ENCODE assay signal across 20 cellular contexts in the genomic region with DNA sequence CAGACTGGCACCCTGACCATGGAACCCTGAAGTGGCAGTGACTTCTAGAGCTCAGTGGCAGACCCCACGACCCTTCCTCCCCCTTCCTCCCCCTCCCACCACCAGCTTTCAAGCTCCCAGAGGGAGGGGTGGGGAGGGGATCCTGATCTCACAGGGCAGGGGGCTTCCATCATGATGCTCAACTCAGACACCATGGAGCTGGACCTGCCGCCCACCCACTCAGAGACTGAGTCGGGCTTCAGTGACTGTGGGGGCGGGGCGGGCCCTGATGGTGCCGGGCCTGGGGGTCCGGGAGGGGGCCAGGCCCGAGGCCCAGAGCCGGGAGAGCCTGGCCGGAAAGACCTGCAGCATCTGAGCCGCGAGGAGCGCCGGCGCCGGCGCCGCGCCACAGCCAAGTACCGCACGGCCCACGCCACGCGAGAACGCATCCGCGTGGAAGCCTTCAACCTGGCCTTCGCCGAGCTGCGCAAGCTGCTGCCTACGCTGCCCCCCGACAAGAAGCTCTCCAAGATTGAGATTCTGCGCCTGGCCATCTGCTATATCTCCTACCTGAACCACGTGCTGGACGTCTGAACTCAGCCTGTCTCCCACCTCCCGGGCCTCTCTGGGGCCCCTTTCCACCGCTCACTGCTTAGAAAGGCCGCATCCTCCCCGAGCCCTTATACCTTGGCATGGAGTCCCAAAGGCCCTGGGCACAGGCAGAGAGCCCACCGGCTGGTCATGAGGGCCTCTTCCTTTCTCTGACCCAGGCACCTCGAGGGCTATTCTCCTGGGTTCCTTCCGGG. TPM values are rescaled to one million over a fixed set of nuclear protein-coding genes. Genes with fewer than 3 reads are reported as not detected.
A peak's percentile ranks its signal among the peaks of the same experiment; 100 is the strongest.
DNase-seq lines count a peak whose midpoint lies in the region; ATAC-seq and TF ChIP-seq lines count a peak whose summit lies in the region.
"Had no signal": no experiment of that assay in that cellular context is flagged by ENCODE, and none has a peak within 500 bp of the region (broad histone marks: within the 10 kb centered on the region; RNA-seq: fewer than 3 reads in every experiment).

No MANE protein-coding gene starts in this region.

- H3K36me3 Mint-ChIP-seq in activated CD8-positive, alpha-beta memory T cell treated with anti-CD3 and anti-CD28 coated beads, Interleukin-2, amount 10 ng/mL, durations not matched to agents 7 days and 5 days: no peaks in the 10 kb centered on the region
- no peaks in the 10 kb centered on the region for H3K36me3 Mint-ChIP-seq in type B pancreatic cell
- H3K36me3 Mint-ChIP-seq: CD4-positive, alpha-beta memory T cell had no signal

- H3K4me3 ChIP-seq in WERI-Rb-1 (ENCODE audit: low read depth, low read length) (no peak overlapping the region), brain microvascular endothelial cell (ENCODE audit: low read depth, low read length) (no peak overlapping the region)
- H3K4me3 ChIP-seq: BLaER1 treated with 17β-estradiol and CSF1 and Interleukin-3, amounts not matched to agents 10 nM and 100 nM had no signal

- H3K27me3 ChIP-seq in WERI-Rb-1 (ENCODE audit: insufficient read depth, low read depth, severe bottlenecking): no peaks in the 10 kb centered on the region
- H3K27me3 ChIP-seq in brain microvascular endothelial cell (replicated peaks): no peaks in the 10 kb centered on the region
- H3K27me3 ChIP-seq: BLaER1 treated with 17β-estradiol and CSF1 and Interleukin-3, amounts not matched to agents 10 nM and 100 nM had no signal

- H3K9me3 ChIP-seq in WERI-Rb-1 (ENCODE audit: severe bottlenecking): no peaks in the 10 kb centered on the region
- H3K9me3 ChIP-seq: BLaER1 treated with 17β-estradiol and CSF1 and Interleukin-3, amounts not matched to agents 10 nM and 100 nM had no signal

- H3K36me3 ChIP-seq in WERI-Rb-1 (peaks cover 8% of the 10 kb centered on the region), brain microvascular endothelial cell (replicated peaks) (no peaks in the 10 kb centered on the region)
- H3K36me3 ChIP-seq: BLaER1 treated with 17β-estradiol and CSF1 and Interleukin-3, amounts not matched to agents 10 nM and 100 nM had no signal

- no peak for ATAC-seq in activated CD8-positive, alpha-beta memory T cell treated with anti-CD3 and anti-CD28 coated beads, Interleukin-2, amount 10 ng/mL, durations not matched to agents 7 days and 5 days

- H3K4me1 Mint-ChIP-seq in activated CD8-positive, alpha-beta memory T cell treated with anti-CD3 and anti-CD28 coated beads, Interleukin-2, amount 10 ng/mL, durations not matched to agents 7 days and 5 days: peaks cover 6% of the 10 kb centered on the region
- peaks cover 18% of the 10 kb centered on the region for H3K4me1 Mint-ChIP-seq in type B pancreatic cell (ENCODE audit: unreplicated experiment)

- DNase-seq in activated CD8-positive, alpha-beta memory T cell treated with anti-CD3 and anti-CD28 coated beads, Interleukin-2, amount 10 ng/mL, durations not matched to agents 7 days and 5 days: peak; percentile 19
- DNase-seq in activated CD8-positive, alpha-beta memory T cell treated with anti-CD3 and anti-CD28 coated beads, Interleukin-2, amount 50 U/mL, for 48 hours: no peak
- DNase-seq in WERI-Rb-1 (peak; percentile 65), left kidney (ENCODE audit: low read depth, low spot score) (peak; percentile 19), type B pancreatic cell (ENCODE audit: extremely low spot score, unreplicated experiment) (peak; percentile 60), brain microvascular endothelial cell (no peak), GM13977 (ENCODE audit: low spot score) (no peak)
- DNase-seq in activated T-cell treated with anti-CD3 and anti-CD28 coated beads, Interleukin-2, amount 50 U/mL, for 48 hours: no peak
- DNase-seq: 8988T; CD4-positive, alpha-beta memory T cell; DMS53; GDM1; Kasumi-1; NCI-H1417; NCI-H187; NCI-H2107; NCI-H774; OCI-M1 had no signal

- H3K4me3 Mint-ChIP-seq in activated CD8-positive, alpha-beta memory T cell treated with anti-CD3 and anti-CD28 coated beads, Interleukin-2, amount 10 ng/mL, durations not matched to agents 7 days and 5 days: no peak overlapping the region
- H3K4me3 Mint-ChIP-seq in type B pancreatic cell: no peak overlapping the region
- H3K4me3 Mint-ChIP-seq: CD4-positive, alpha-beta memory T cell had no signal

- H3K27me3 Mint-ChIP-seq in activated CD8-positive, alpha-beta memory T cell treated with anti-CD3 and anti-CD28 coated beads, Interleukin-2, amount 10 ng/mL, durations not matched to agents 7 days and 5 days: no peaks in the 10 kb centered on the region
- peaks cover 17% of the 10 kb centered on the region for H3K27me3 Mint-ChIP-seq in type B pancreatic cell
- H3K27me3 Mint-ChIP-seq: CD4-positive, alpha-beta memory T cell had no signal

- H3K27ac Mint-ChIP-seq in activated CD8-positive, alpha-beta memory T cell treated with anti-CD3 and anti-CD28 coated beads, Interleukin-2, amount 10 ng/mL, durations not matched to agents 7 days and 5 days: no peak overlapping the region
- H3K27ac Mint-ChIP-seq in type B pancreatic cell: no peak overlapping the region
- H3K27ac Mint-ChIP-seq: CD4-positive, alpha-beta memory T cell had no signal

- H3K27ac ChIP-seq in WERI-Rb-1 (peak overlapping the region; percentile 65), brain microvascular endothelial cell (no peak overlapping the region)

- no peak for TF ChIP-seq CTCF in WERI-Rb-1 (IDR thresholded peaks at IDR 0.05; ENCODE audit: low read depth, low read length)
- TF ChIP-seq CTCF in type B pancreatic cell (conservative IDR thresholded peaks at IDR 0.05): no peak
- no peak for TF ChIP-seq CTCF in brain microvascular endothelial cell (IDR thresholded peaks at IDR 0.05; ENCODE audit: low read depth, low read length, missing control alignments)
- no peak for TF ChIP-seq CTCF in GM13977 (IDR thresholded peaks at IDR 0.05; ENCODE audit: extremely low read depth, insufficient read depth, missing control alignments)

- CTCF ChIA-PET in activated CD8-positive, alpha-beta memory T cell treated with anti-CD3 and anti-CD28 coated beads, Interleukin-2, amount 10 ng/mL, durations not matched to agents 7 days and 5 days (lab: Charles Lee): interaction anchor here (0.6 to 1.6 kb wide), 5 partner anchors 17 to 269 kb away, joined by 3 to 4 read pairs (median 3); a partner anchor contains a TSS

- H3K9me3 Mint-ChIP-seq in activated CD8-positive, alpha-beta memory T cell treated with anti-CD3 and anti-CD28 coated beads, Interleukin-2, amount 10 ng/mL, durations not matched to agents 7 days and 5 days (ENCODE audit: low read depth): no peaks in the 10 kb centered on the region
- no peaks in the 10 kb centered on the region for H3K9me3 Mint-ChIP-seq in type B pancreatic cell

- in situ Hi-C loops in brain microvascular endothelial cell (cut with HindIII; ENCODE audit: low pct_ligation_motif_present, low sequenced_read_pairs) (no loop called here), GM13977 (cut with MboI; ENCODE audit: low pct_unique_long_range_greater_than_20kb, low sequenced_read_pairs, unreplicated experiment) (no loop called here)

RNA-seq across cellular contexts. Expression of a gene that starts 3.9 kb away (rescaled TPM):
- total RNA-seq in activated CD8-positive, alpha-beta memory T cell treated with anti-CD3 and anti-CD28 coated beads, Interleukin-2, amount 10 ng/mL, durations not matched to agents 7 days and 5 days: under 1 TPM; 0.35 to 0.44 TPM
- total RNA-seq in type B pancreatic cell (ENCODE audit: low replicate concordance): 0.48 and 2.2 TPM in 2 replicates
- total RNA-seq: SK-MEL-5 had no signal

RNA-seq across cellular contexts. Expression of a gene that starts 27.6 kb away (rescaled TPM):
- total RNA-seq in activated CD8-positive, alpha-beta memory T cell treated with anti-CD3 and anti-CD28 coated beads, Interleukin-2, amount 10 ng/mL, durations not matched to agents 7 days and 5 days: 10 to 100 TPM; 59.8 to 61.8 TPM
- total RNA-seq in type B pancreatic cell (ENCODE audit: low replicate concordance): 103 and 104 TPM in 2 replicates

RNA-seq across cellular contexts. Expression of a gene that starts 27.7 kb away (rescaled TPM):
- 100 to 1,000 TPM; 138 to 139 TPM for total RNA-seq in activated CD8-positive, alpha-beta memory T cell treated with anti-CD3 and anti-CD28 coated beads, Interleukin-2, amount 10 ng/mL, durations not matched to agents 7 days and 5 days
- 174 and 226 TPM in 2 replicates for total RNA-seq in type B pancreatic cell (ENCODE audit: low replicate concordance)

RNA-seq across cellular contexts. Expression of a gene that starts 29.6 kb away (rescaled TPM):
- not detected for total RNA-seq in activated CD8-positive, alpha-beta memory T cell treated with anti-CD3 and anti-CD28 coated beads, Interleukin-2, amount 10 ng/mL, durations not matched to agents 7 days and 5 days
- 19.8 and 67.3 TPM in 2 replicates for total RNA-seq in type B pancreatic cell (ENCODE audit: low replicate concordance)
- total RNA-seq: CD4-positive, alpha-beta memory T cell had no signal

Comparison
In these comparisons a context has a peak if more than half of its experiments do, and no peak if none do; other contexts are left out.
1. DNase-seq: peak in activated CD8-positive, alpha-beta memory T cell treated with anti-CD3 and anti-CD28 coated beads, Interleukin-2, amount 10 ng/mL, durations not matched to agents 7 days and 5 days (single experiment), WERI-Rb-1 (single experiment), left kidney (single experiment) and type B pancreatic cell (single experiment); none in activated CD8-positive, alpha-beta memory T cell treated with anti-CD3 and anti-CD28 coated beads, Interleukin-2, amount 50 U/mL, for 48 hours (single experiment), activated T-cell treated with anti-CD3 and anti-CD28 coated beads, Interleukin-2, amount 50 U/mL, for 48 hours (0 of 2), brain microvascular endothelial cell (single experiment) and GM13977 (single experiment).